In genomic region chr1:11068556-11069232, GRCh38 we compare ENCODE assay signal across 1 cellular context.
TF ChIP-seq lines count a peak whose summit lies in the region.

No MANE protein-coding gene starts in this region.

TF ChIP-seq in GM12878, 131 proteins besides CTCF, POLR2A, EP300 and RAD21:
- TF ChIP-seq CBFB (IDR thresholded peaks at IDR 0.05; ENCODE audit: low read depth) (no peak), NR2C1 (IDR thresholded peaks at IDR 0.05) (no peak), E4F1 (IDR thresholded peaks at IDR 0.05; ENCODE audit: borderline replicate concordance, partially characterized antibody) (no peak), EGR1 (IDR thresholded peaks at IDR 0.05; ENCODE audit: borderline replicate concordance in 1 of 2, low read depth in 2 of 2, low read length in 2 of 2) (no peak), CREB1 (IDR thresholded peaks at IDR 0.05; ENCODE audit: low read depth) (no peak), SIN3A (IDR thresholded peaks at IDR 0.05; ENCODE audit: low read depth, low read length) (no peak), JUND (IDR thresholded peaks at IDR 0.05; ENCODE audit: low read depth, low read length) (no peak), MAX (IDR thresholded peaks at IDR 0.05; ENCODE audit: low read depth, low read length) (no peak), BCL11A (IDR thresholded peaks at IDR 0.05; ENCODE audit: low read depth, low read length) (no peak), SMARCA5 (IDR thresholded peaks at IDR 0.05) (no peak), SMAD1 (IDR thresholded peaks at IDR 0.05; ENCODE audit: low read depth, partially characterized antibody) (no peak), ZNF687 (IDR thresholded peaks at IDR 0.05) (no peak), ASH2L (IDR thresholded peaks at IDR 0.05; ENCODE audit: borderline replicate concordance, low read depth) (no peak), SIX5 (IDR thresholded peaks at IDR 0.05; ENCODE audit: low read depth, low read length, severe bottlenecking) (no peak), FOXK2 (IDR thresholded peaks at IDR 0.05) (no peak), IRF4 (IDR thresholded peaks at IDR 0.05; ENCODE audit: low read depth, low read length) (no peak), MTA3 (IDR thresholded peaks at IDR 0.05; ENCODE audit: borderline replicate concordance, low read length) (no peak), NFIC (IDR thresholded peaks at IDR 0.05; ENCODE audit: low read depth, low read length) (no peak), FOXM1 (IDR thresholded peaks at IDR 0.05; ENCODE audit: low read depth, low read length) (no peak), CHD2 (IDR thresholded peaks at IDR 0.05; ENCODE audit: borderline replicate concordance, low read depth, low read length) (no peak)
